In genomic region chr1:148532158-148532557, GRCh38 we compare ENCODE assay signal across 8 cellular contexts. TPM values are rescaled to one million over a fixed set of nuclear protein-coding genes. Genes with fewer than 3 reads are reported as not detected.
"Had no signal": no experiment of that assay in that cellular context is flagged by ENCODE, and none has a peak within 500 bp of the region (broad histone marks: within the 10 kb centered on the region; RNA-seq: fewer than 3 reads in every experiment).

No MANE protein-coding gene starts in this region.

RNA-seq across cellular contexts. Expression of gene PPIAL4G, which starts 49.1 kb away (rescaled TPM):
- total RNA-seq: colonic mucosa, dermis blood vessel endothelial cell, endothelial cell of umbilical vein, gastrocnemius medialis, heart right ventricle, right lobe of liver, suprapubic skin had no signal
- polyA plus RNA-seq: endothelial cell of umbilical vein, heart right ventricle, keratinocyte had no signal
